In the genomic region with DNA sequence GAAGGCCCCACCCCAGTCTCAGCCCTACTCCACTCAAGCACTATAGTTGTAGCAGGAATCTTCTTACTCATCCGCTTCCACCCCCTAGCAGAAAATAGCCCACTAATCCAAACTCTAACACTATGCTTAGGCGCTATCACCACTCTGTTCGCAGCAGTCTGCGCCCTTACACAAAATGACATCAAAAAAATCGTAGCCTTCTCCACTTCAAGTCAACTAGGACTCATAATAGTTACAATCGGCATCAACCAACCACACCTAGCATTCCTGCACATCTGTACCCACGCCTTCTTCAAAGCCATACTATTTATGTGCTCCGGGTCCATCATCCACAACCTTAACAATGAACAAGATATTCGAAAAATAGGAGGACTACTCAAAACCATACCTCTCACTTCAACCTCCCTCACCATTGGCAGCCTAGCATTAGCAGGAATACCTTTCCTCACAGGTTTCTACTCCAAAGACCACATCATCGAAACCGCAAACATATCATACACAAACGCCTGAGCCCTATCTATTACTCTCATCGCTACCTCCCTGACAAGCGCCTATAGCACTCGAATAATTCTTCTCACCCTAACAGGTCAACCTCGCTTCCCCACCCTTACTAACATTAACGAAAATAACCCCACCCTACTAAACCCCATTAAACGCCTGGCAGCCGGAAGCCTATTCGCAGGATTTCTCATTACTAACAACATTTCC, we compare ENCODE assay signal across 38 cellular contexts.
"Had no signal": no experiment of that assay in that cellular context is flagged by ENCODE, and none has a peak within 500 bp of the region (broad histone marks: within the 10 kb centered on the region; RNA-seq: fewer than 3 reads in every experiment).

No MANE protein-coding gene starts in this region.

- H3K27me3 ChIP-seq: ascending aorta, cardiac muscle cell had no signal

- ATAC-seq: activated CD8-positive, alpha-beta T cell treated with anti-CD3 and anti-CD28 coated beads for 36 hours; activated naive CD8-positive, alpha-beta T cell treated with anti-CD3 and anti-CD28 coated beads, Interleukin-2, amount 50 U/mL, for 24 hours; activated T-cell treated with anti-CD3 and anti-CD28 coated beads, Interleukin-2, amount 50 U/mL, for 4 hours; activated T-cell treated with anti-CD3 and anti-CD28 coated beads, Interleukin-2, amount 50 U/mL, for 72 hours; activated T-helper 17 cell treated with anti-CD3 and anti-CD28 coated beads, Interleukin-2, amount 50 U/mL, for 72 hours had no signal

- H3K9me3 ChIP-seq: ascending aorta had no signal

- H3K27ac ChIP-seq: ascending aorta, cardiac muscle cell, VCaP had no signal

- H3K4me1 ChIP-seq: ascending aorta had no signal

- H3K4me3 ChIP-seq: ascending aorta, cardiac muscle cell had no signal

- H3K36me3 Mint-ChIP-seq: activated CD4-positive, alpha-beta memory T cell treated with anti-CD3 and anti-CD28 coated beads for 36 hours; activated naive CD8-positive, alpha-beta T cell; activated naive CD8-positive, alpha-beta T cell treated with anti-CD3 and anti-CD28 coated beads, Interleukin-2, amount 10 ng/mL, durations not matched to agents 7 days and 5 days; brain had no signal

- H3K36me3 ChIP-seq: ascending aorta, cardiac muscle cell had no signal

- H3K27ac Mint-ChIP-seq: activated B cell treated with CpG ODN at 0.5 μM for 24 hours; activated CD4-positive, alpha-beta memory T cell treated with anti-CD3 and anti-CD28 coated beads for 36 hours; activated CD4-positive, alpha-beta T cell treated with anti-CD3 and anti-CD28 coated beads, Interleukin-2, amount 10 ng/mL, durations not matched to agents 24 days and 14 days; activated CD8-positive, alpha-beta T cell treated with anti-CD3 and anti-CD28 coated beads for 36 hours; activated naive CD4-positive, alpha-beta T cell treated with anti-CD3 and anti-CD28 coated beads for 36 hours; activated naive CD8-positive, alpha-beta T cell; activated naive CD8-positive, alpha-beta T cell treated with anti-CD3 and anti-CD28 coated beads, Interleukin-2, amount 10 ng/mL, durations not matched to agents 7 days and 5 days; activated naive CD8-positive, alpha-beta T cell treated with anti-CD3 and anti-CD28 coated beads, Interleukin-2, amount 50 U/mL, for 24 hours; activated T-cell treated with anti-CD3 and anti-CD28 coated beads, Interleukin-2, amount 50 U/mL, for 72 hours; activated T-helper 1 cell treated with anti-CD3 and anti-CD28 coated beads, Interleukin-12 subunit alpha, Interleukin-12 subunit beta, Interleukin-2, Interleukin-4 antibody, amounts not matched to agents 30 ng/mL and 10 ng/mL and 1 ng/mL, durations not matched to agents 14 hours and 24 hours and 36 hours; activated T-helper 17 cell treated with anti-CD3 and anti-CD28 coated beads, Interleukin-2, amount 50 U/mL, for 72 hours; brain; T-helper 1 cell treated with Interleukin-12 subunit alpha and Interleukin-12 subunit beta and Interleukin-4 antibody, amounts not matched to agents 30 μg/mL and 1 μg/mL, for 36 hours; T-helper 2 cell treated with Interferon-gamma antibody and Interleukin-4, amounts not matched to agents 5 μg/mL and 100 μg/mL, for 36 hours had no signal

- H3K9me3 Mint-ChIP-seq: activated B cell treated with CpG ODN at 0.5 μM for 24 hours; activated CD4-positive, alpha-beta memory T cell treated with anti-CD3 and anti-CD28 coated beads for 36 hours; activated CD4-positive, alpha-beta T cell treated with anti-CD3 and anti-CD28 coated beads, Interleukin-2, amount 10 ng/mL, durations not matched to agents 24 days and 14 days; activated CD8-positive, alpha-beta T cell treated with anti-CD3 and anti-CD28 coated beads for 36 hours; activated naive CD4-positive, alpha-beta T cell treated with anti-CD3 and anti-CD28 coated beads for 36 hours; activated naive CD8-positive, alpha-beta T cell treated with anti-CD3 and anti-CD28 coated beads, Interleukin-2, amount 10 ng/mL, durations not matched to agents 7 days and 5 days; activated naive CD8-positive, alpha-beta T cell treated with anti-CD3 and anti-CD28 coated beads, Interleukin-2, amount 50 U/mL, for 24 hours; activated T-cell treated with anti-CD3 and anti-CD28 coated beads, Interleukin-2, amount 50 U/mL, for 4 hours; activated T-cell treated with anti-CD3 and anti-CD28 coated beads, Interleukin-2, amount 50 U/mL, for 72 hours; activated T-helper 1 cell treated with anti-CD3 and anti-CD28 coated beads, Interleukin-12 subunit alpha, Interleukin-12 subunit beta, Interleukin-2, Interleukin-4 antibody, amounts not matched to agents 30 ng/mL and 10 ng/mL and 1 ng/mL, durations not matched to agents 14 hours and 24 hours and 36 hours; activated T-helper 17 cell treated with anti-CD3 and anti-CD28 coated beads, Interleukin-2, amount 50 U/mL, for 72 hours; brain; central memory CD8-positive, alpha-beta T cell; T-helper 1 cell treated with Interleukin-12 subunit alpha and Interleukin-12 subunit beta and Interleukin-4 antibody, amounts not matched to agents 30 μg/mL and 1 μg/mL, for 36 hours; T-helper 2 cell treated with Interferon-gamma antibody and Interleukin-4, amounts not matched to agents 5 μg/mL and 100 μg/mL, for 36 hours had no signal

- FAIRE-seq: bronchial epithelial cell, TTC549 had no signal

- DNase-seq: activated B cell treated with CpG ODN at 0.5 μM for 24 hours; activated CD4-positive, alpha-beta memory T cell treated with anti-CD3 and anti-CD28 coated beads for 36 hours; activated CD4-positive, alpha-beta T cell treated with anti-CD3 and anti-CD28 coated beads for 4 hours; activated CD4-positive, alpha-beta T cell treated with anti-CD3 and anti-CD28 coated beads, Interleukin-2, amount 10 ng/mL, durations not matched to agents 24 days and 14 days; activated CD4-positive, alpha-beta T cell treated with anti-CD3 and anti-CD28 coated beads, Interleukin-2, amount 50 U/mL, for 1 hour; activated CD4-positive, alpha-beta T cell treated with anti-CD3 and anti-CD28 coated beads, Interleukin-2, amount 50 U/mL, for 4 hours; activated CD4-positive, CD25-positive, alpha-beta regulatory T cell treated with anti-CD3 and anti-CD28 coated beads, Interleukin-2, amount 50 U/mL, for 72 hours; activated CD8-positive, alpha-beta memory T cell treated with anti-CD3 and anti-CD28 coated beads, Interleukin-2, amount 50 U/mL, for 4 hours; activated CD8-positive, alpha-beta T cell treated with anti-CD3 and anti-CD28 coated beads for 36 hours; activated effector memory CD4-positive, alpha-beta T cell treated with anti-CD3 and anti-CD28 coated beads, Interleukin-2, amount 50 U/mL, for 16 hours; activated gamma-delta T cell treated with Interleukin-2 at 50 U/mL for 16 hours; activated naive CD4-positive, alpha-beta T cell; activated naive CD4-positive, alpha-beta T cell treated with anti-CD3 and anti-CD28 coated beads for 36 hours; activated naive CD4-positive, alpha-beta T cell treated with anti-CD3 and anti-CD28 coated beads, Interleukin-2, amount 50 U/mL, for 16 hours; activated naive CD8-positive, alpha-beta T cell treated with anti-CD3 and anti-CD28 coated beads, Interleukin-2, amount 10 ng/mL, durations not matched to agents 7 days and 5 days; activated naive CD8-positive, alpha-beta T cell treated with anti-CD3 and anti-CD28 coated beads, Interleukin-2, amount 50 U/mL, for 24 hours; activated T-cell treated with anti-CD3 and anti-CD28 coated beads for 4 hours; activated T-cell treated with anti-CD3 and anti-CD28 coated beads, Interleukin-2, amount 50 U/mL, for 1 hour; activated T-cell treated with anti-CD3 and anti-CD28 coated beads, Interleukin-2, amount 50 U/mL, for 4 hours; activated T-cell treated with anti-CD3 and anti-CD28 coated beads, Interleukin-2, amount 50 U/mL, for 72 hours; amygdala; anterior cingulate cortex; caudate nucleus; cerebellar nuclear complex; T-helper 2 cell; T-helper 9 cell had no signal
